In genomic region chr3:97658670-97659285, GRCh38 we compare ENCODE assay signal across 7 cellular contexts.
A peak's percentile ranks its signal among the peaks of the same experiment; 100 is the strongest.
DNase-seq lines count a peak whose midpoint lies in the region; ATAC-seq and TF ChIP-seq lines count a peak whose summit lies in the region.

No MANE protein-coding gene starts in this region.

- DNase-seq in GM13977 (ENCODE audit: low spot score) (peak; percentile 13), LNCaP clone FGC (ENCODE audit: low read depth) (no peak), SHP77 (lab: John Stamatoyannopoulos, UW) (peak; percentile 72 to 73), fibroblast of the conjunctiva (ENCODE audit: low read depth) (peak; percentile 10), upper lobe of left lung (no peak)
- no peak for DNase-seq in activated CD4-positive, alpha-beta T cell treated with anti-CD3 and anti-CD28 coated beads, Interleukin-2, amount 50 U/mL, for 1 hour

- no peak for TF ChIP-seq EP300 in upper lobe of left lung (IDR thresholded peaks at IDR 0.05)

- H3K4me3 ChIP-seq in LNCaP clone FGC (ENCODE audit: low read depth, low read length): no peak overlapping the region
- H3K4me3 ChIP-seq in upper lobe of left lung: no peak overlapping the region

- WGBS in upper lobe of left lung, 2 donors: 51 to 60% methylated on average over 3 of the region's 3 CpGs

- no peaks in the 10 kb centered on the region for H3K9me3 ChIP-seq in upper lobe of left lung

- peak; percentile 60 for TF ChIP-seq CTCF in GM13977 (IDR thresholded peaks at IDR 0.05; ENCODE audit: extremely low read depth, insufficient read depth, missing control alignments)
- TF ChIP-seq CTCF in LNCaP clone FGC (IDR thresholded peaks at IDR 0.05; ENCODE audit: control insufficient read depth, extremely low read depth, insufficient read depth): peak; percentile 74
- peak in 4 of 6 experiments; percentile 20 to 37 (median 30) for TF ChIP-seq CTCF in upper lobe of left lung (IDR thresholded peaks at IDR 0.05)

- no peak overlapping the region for H3K27ac ChIP-seq in upper lobe of left lung

- in situ Hi-C loops in GM13977 (cut with MboI; ENCODE audit: low pct_unique_long_range_greater_than_20kb, low sequenced_read_pairs, unreplicated experiment): no loop called here

- ATAC-seq in upper lobe of left lung (ENCODE audit: low FRiP score in 2 of 2) (no peak), HG02763 (IDR thresholded peaks at IDR 0.05; ENCODE audit: unreplicated experiment) (no peak)

- no peaks in the 10 kb centered on the region for H3K36me3 ChIP-seq in upper lobe of left lung

- no peaks in the 10 kb centered on the region for H3K4me1 ChIP-seq in upper lobe of left lung

- no peak for TF ChIP-seq POLR2A in upper lobe of left lung (IDR thresholded peaks at IDR 0.05)

- H3K27me3 ChIP-seq in upper lobe of left lung: no peaks in the 10 kb centered on the region

Comparison
In these comparisons a context has a peak if more than half of its experiments do, and no peak if none do; other contexts are left out.
1. DNase-seq: peak in GM13977 (single experiment), SHP77 (2 of 2) and fibroblast of the conjunctiva (single experiment); none in LNCaP clone FGC (single experiment), upper lobe of left lung (0 of 2) and activated CD4-positive, alpha-beta T cell treated with anti-CD3 and anti-CD28 coated beads, Interleukin-2, amount 50 U/mL, for 1 hour (single experiment).
2. Peak in every context shown above with its lines, with median percentiles within 50 percentile points of each other: CTCF ChIP-seq.